In genomic region chr6:17706580-17707370, GRCh38 we compare ENCODE assay signal across 8 cellular contexts. TPM values are rescaled to one million over a fixed set of nuclear protein-coding genes. Genes with fewer than 3 reads are reported as not detected.
DNase-seq lines count a peak whose midpoint lies in the region; ATAC-seq, FAIRE-seq and TF ChIP-seq lines count a peak whose summit lies in the region.

TSS of gene NUP153 (minus strand) at chr6:17706925. CDS start at chr6:17706387, 538 bp downstream.

- H3K4me2 ChIP-seq in OCI-LY7 (ENCODE audit: low read length): peak within 1 kb of the TSS; percentile 76
- peak within 1 kb of the TSS; percentile 100 for H3K4me2 ChIP-seq in endothelial cell of umbilical vein (ENCODE audit: insufficient read depth, low read length)

- H3K79me2 ChIP-seq in OCI-LY7 (ENCODE audit: insufficient read depth, low read depth, low read length) (peaks cover 49% of the 10 kb centered on the region), endothelial cell of umbilical vein (ENCODE audit: control insufficient read depth, insufficient read depth, low read length) (peaks cover 48% of the 10 kb centered on the region)

- peak; percentile 74 for DNase-seq in D721Med (ENCODE audit: insufficient read length, low spot score)
- peak; percentile 81 for DNase-seq in HuH-7.5 (ENCODE audit: low spot score)
- peak; percentile 98 for DNase-seq in OCI-LY7 (ENCODE audit: low spot score)
- DNase-seq in activated T-cell treated with anti-CD3 and anti-CD28 coated beads for 1 hour (ENCODE audit: low read depth): peak; percentile 100
- peak; percentile 99 for DNase-seq in endothelial cell of umbilical vein (ENCODE audit: low read depth, low spot score)
- peak; percentile 100 for DNase-seq in midbrain (lab: John Stamatoyannopoulos, UW)
- DNase-seq in stimulated activated CD8-positive, alpha-beta memory T cell treated with anti-CD3 and anti-CD28 coated beads, Interleukin-2, amount 100 ng/mL, for 1 hour (ENCODE audit: low read depth in 2 of 2): peak; percentile 98 to 100

- H3K36me3 ChIP-seq in OCI-LY7 (ENCODE audit: insufficient read depth, low read length): peaks cover 28% of the 10 kb centered on the region
- H3K36me3 ChIP-seq in endothelial cell of umbilical vein (ENCODE audit: control insufficient read depth in 2 of 2, extremely low read depth in 1 of 2, insufficient read depth in 2 of 2, low read length in 2 of 2): no peaks in the 10 kb centered on the region

- TF ChIP-seq CTCF in D721Med (IDR thresholded peaks at IDR 0.05; ENCODE audit: insufficient read depth, missing control alignments) (no peak), OCI-LY7 (conservative IDR thresholded peaks at IDR 0.05; ENCODE audit: low read length) (no peak), endothelial cell of umbilical vein (IDR thresholded peaks at IDR 0.05; ENCODE audit: extremely low read depth in 1 of 2, insufficient read depth in 1 of 2, low read depth in 1 of 2, low read length in 2 of 2) (no peak)

- FAIRE-seq in D721Med (lab: Jason Lieb, UNC): no peak
- FAIRE-seq in endothelial cell of umbilical vein (lab: Jason Lieb, UNC): peak; percentile 93

- H3K4me1 ChIP-seq in OCI-LY7 (ENCODE audit: insufficient read depth, low read length, poor library complexity, severe bottlenecking) (peaks cover 28% of the 10 kb centered on the region), endothelial cell of umbilical vein (ENCODE audit: control insufficient read depth, extremely low read depth, insufficient read depth, low read length) (peaks cover 36% of the 10 kb centered on the region)

- CTCF ChIA-PET in OCI-LY7 (lab: Charles Lee; ENCODE audit: unreplicated experiment): no interaction called here
- CTCF ChIA-PET in endothelial cell of umbilical vein (lab: Charles Lee): interaction anchor here (1.0 to 2.5 kb wide), 5 partner anchors 8 to 40 kb away, joined by 3 to 8 read pairs (median 4); no protein-coding TSS in a partner anchor

- H3K9me2 ChIP-seq in OCI-LY7 (ENCODE audit: insufficient read depth, low read length): no peaks in the 10 kb centered on the region

- POLR2A ChIA-PET in OCI-LY7 (lab: Charles Lee): interaction anchor here (0.6 to 2.0 kb wide), 11 partner anchors 9 to 561 kb away, joined by 3 to 16 read pairs (median 3); partner anchors contain the start of gene FAM8A1
- POLR2A ChIA-PET in endothelial cell of umbilical vein (lab: Charles Lee): interaction anchor here (1.1 kb wide), 1 partner anchor 106 kb away, joined by 4 read pairs; the partner anchor contains the start of gene FAM8A1

- H3K4me3 ChIP-seq in OCI-LY7 (ENCODE audit: low read depth, low read length, poor library complexity, severe bottlenecking) (peak within 1 kb of the TSS; percentile 100), endothelial cell of umbilical vein (replicated peaks in 1 of 3; ENCODE audit: insufficient read depth in 1 of 3, low read depth in 1 of 3, low read length in 3 of 3) (peak within 1 kb of the TSS; percentile 95 to 99 (median 99))

- ATAC-seq in GM21526 (IDR thresholded peaks at IDR 0.05; ENCODE audit: low FRiP score, unreplicated experiment): peak; percentile 64

- peaks cover 8% of the 10 kb centered on the region; the same call in 1 of the 2 replicates for H4K20me1 ChIP-seq in OCI-LY7 (ENCODE audit: insufficient read depth, low read length)
- H4K20me1 ChIP-seq in endothelial cell of umbilical vein (replicated peaks; ENCODE audit: control insufficient read depth, extremely low read depth, insufficient read depth, low read length): no peaks in the 10 kb centered on the region

- dilution Hi-C loops in endothelial cell of umbilical vein (cut with MboI; ENCODE audit: extremely low pct_ligation_motif_present, low sequenced_read_pairs): no loop called here

- H2AFZ ChIP-seq in OCI-LY7 (ENCODE audit: low read length) (peak within 1 kb of the TSS; percentile 93), endothelial cell of umbilical vein (ENCODE audit: low read depth, low read length) (peak within 1 kb of the TSS; percentile 77)

- peak; percentile 83 for TF ChIP-seq POLR2A in endothelial cell of umbilical vein (IDR thresholded peaks at IDR 0.05; ENCODE audit: low read depth, low read length)

- H3K9ac ChIP-seq in endothelial cell of umbilical vein (replicated peaks; ENCODE audit: extremely low read depth, insufficient read depth, low read length): peak within 1 kb of the TSS; percentile 100

- H3K27ac ChIP-seq in OCI-LY7 (ENCODE audit: low read depth, low read length, poor library complexity, severe bottlenecking) (peak within 1 kb of the TSS; percentile 95), endothelial cell of umbilical vein (ENCODE audit: insufficient read depth, low read depth, low read length) (peak within 1 kb of the TSS; percentile 99)

- H3K9me1 ChIP-seq in endothelial cell of umbilical vein (replicated peaks; ENCODE audit: control insufficient read depth, extremely low read depth, insufficient read depth, low read length): no peaks in the 10 kb centered on the region

- BruUV-seq in OCI-LY7 (replicated peaks; lab: Mats Ljungman, UMichigan) (no TSS peak), endothelial cell of umbilical vein (replicated peaks; lab: Mats Ljungman, UMichigan) (no TSS peak)

- H3K9me3 ChIP-seq in OCI-LY7 (ENCODE audit: low read length) (no peaks in the 10 kb centered on the region), endothelial cell of umbilical vein (replicated peaks; ENCODE audit: control insufficient read depth, insufficient read depth, low read length) (no peaks in the 10 kb centered on the region)

- H3K27me3 ChIP-seq in endothelial cell of umbilical vein (ENCODE audit: control insufficient read depth in 2 of 2, insufficient read depth in 2 of 2, low read length in 2 of 2): no peaks in the 10 kb centered on the region

- intact Hi-C loops in OCI-LY7 (cut with micrococcal nuclease; ENCODE audit: unreplicated experiment): loop anchor here (1.0 to 2.0 kb wide), 3 partner anchors 106 to 557 kb away; partner anchors contain the start of genes FAM8A1, KDM1B and TPMT
- intact Hi-C loops in endothelial cell of umbilical vein (cut with micrococcal nuclease): loop anchor here (1.0 to 5.0 kb wide), 4 partner anchors 61 to 449 kb away; partner anchors contain the start of genes FAM8A1, KDM1B, KIF13A and TPMT

TF ChIP-seq in endothelial cell of umbilical vein, 7 proteins besides CTCF, POLR2A, EP300 and RAD21:
- peak; percentile 75 for TF ChIP-seq POLR2AphosphoS5 (IDR thresholded peaks at IDR 0.05; ENCODE audit: insufficient read depth, low read depth, low read length)
- TF ChIP-seq GATA2 (IDR thresholded peaks at IDR 0.05; ENCODE audit: insufficient read depth, insufficient read length, low read depth, low read length): no peak
- TF ChIP-seq MYC (IDR thresholded peaks at IDR 0.05; ENCODE audit: low read depth, low read length): peak; percentile 72
- no peak for TF ChIP-seq FOS (IDR thresholded peaks at IDR 0.05; ENCODE audit: borderline replicate concordance, insufficient read depth, low read length)
- TF ChIP-seq, protein P1, sequence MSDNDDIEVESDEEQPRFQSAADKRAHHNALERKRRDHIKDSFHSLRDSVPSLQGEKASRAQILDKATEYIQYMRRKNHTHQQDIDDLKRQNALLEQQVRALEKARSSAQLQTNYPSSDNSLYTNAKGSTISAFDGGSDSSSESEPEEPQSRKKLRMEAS (IDR thresholded peaks at IDR 0.05; ENCODE audit: insufficient read depth, insufficient read length): peak; percentile 35
- peak; percentile 12 for TF ChIP-seq JUN (IDR thresholded peaks at IDR 0.05; ENCODE audit: borderline replicate concordance, insufficient read depth, insufficient read length, low read depth)
- no peak for TF ChIP-seq EZH2 (IDR thresholded peaks at IDR 0.05; ENCODE audit: borderline replicate concordance, low read depth, low read length, severe bottlenecking)

RNA-seq across cellular contexts. Expression of gene NUP153, which starts in this region (rescaled TPM):
- total RNA-seq in OCI-LY7 (2014; rRNA removed; shearing (Covaris generic)): 66.3 and 72.5 TPM in 2 replicates
- total RNA-seq in OCI-LY7 (2022) (88.0 and 89.8 TPM in 2 replicates), endothelial cell of umbilical vein (47.7 and 51.0 TPM in 2 replicates)
- 22.0 and 22.6 TPM in 2 replicates for polyA plus RNA-seq in endothelial cell of umbilical vein
- polyA plus RNA-seq in endothelial cell of umbilical vein (2011; cell fraction: cytosol; rRNA removed): 20.1 TPM in 2 replicates
- 43.2 and 52.6 TPM in 2 replicates for polyA plus RNA-seq in endothelial cell of umbilical vein (2011; cell fraction: nucleus; rRNA removed)
- polyA plus RNA-seq in endothelial cell of umbilical vein (2012): 20.1 and 31.1 TPM in 2 replicates
- polyA minus RNA-seq in endothelial cell of umbilical vein: 36.6 and 39.7 TPM in 2 replicates
- 33.9 TPM for polyA minus RNA-seq in endothelial cell of umbilical vein (2011; cell fraction: cytosol; rRNA and poly(A)+ RNA removed)
- polyA minus RNA-seq in endothelial cell of umbilical vein (2011; cell fraction: nucleus; rRNA and poly(A)+ RNA removed): 39.8 and 56.3 TPM in 2 replicates

Comparison
In these comparisons a context has a peak if more than half of its experiments do, and no peak if none do; other contexts are left out.
1. Peak in every context shown above with its lines: DNase-seq, ATAC-seq, H3K4me3 ChIP-seq and H3K27ac ChIP-seq.